27 cellular contexts compared by ENCODE assay signal in the genomic region with DNA sequence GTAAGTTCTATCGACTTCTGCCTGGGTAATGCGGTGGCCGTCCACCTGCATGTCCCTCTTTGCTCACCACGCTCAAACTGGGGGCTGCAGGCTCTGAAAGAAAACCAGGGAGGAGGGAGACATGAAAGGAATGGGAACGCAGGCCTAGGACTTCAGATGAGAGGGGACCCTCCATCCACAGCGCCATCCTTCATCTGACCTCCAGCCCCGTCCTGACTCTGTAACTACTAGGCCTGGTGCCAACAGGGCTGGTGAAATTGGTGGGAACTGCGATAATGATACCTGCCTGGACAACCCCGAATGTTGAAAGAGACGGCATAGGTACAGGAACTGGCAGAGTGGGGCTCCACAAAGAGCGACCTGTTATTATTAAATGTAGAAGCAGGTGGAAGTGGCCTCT. TPM values are rescaled to one million over a fixed set of nuclear protein-coding genes. Genes with fewer than 3 reads are reported as not detected.
DNase-seq lines count a peak whose midpoint lies in the region; ATAC-seq and TF ChIP-seq lines count a peak whose summit lies in the region.
"Had no signal": no experiment of that assay in that cellular context is flagged by ENCODE, and none has a peak within 500 bp of the region (broad histone marks: within the 10 kb centered on the region; RNA-seq: fewer than 3 reads in every experiment).

No MANE protein-coding gene starts in this region.

- H2AFZ ChIP-seq in osteoblast (ENCODE audit: low read length): no peak overlapping the region

- H3K27me3 ChIP-seq in osteoblast (ENCODE audit: insufficient read depth, low read length): no peaks in the 10 kb centered on the region
- H3K27me3 ChIP-seq: BLaER1 treated with 17β-estradiol and CSF1 and Interleukin-3, amounts not matched to agents 10 nM and 100 nM; SJSA1 had no signal

- no peak overlapping the region for H3K27ac Mint-ChIP-seq in activated naive CD8-positive, alpha-beta T cell
- no peak overlapping the region for H3K27ac Mint-ChIP-seq in activated naive CD8-positive, alpha-beta T cell treated with anti-CD3 and anti-CD28 coated beads, Interleukin-2, amount 50 U/mL, for 24 hours
- H3K27ac Mint-ChIP-seq in T-helper 17 cell (no peak overlapping the region), mesothelial cell of epicardium (no peak overlapping the region), progenitor cell of endocrine pancreas (no peak overlapping the region)
- H3K27ac Mint-ChIP-seq: CD4-positive, alpha-beta T cell had no signal

- TF ChIP-seq CTCF in mesothelial cell of epicardium (IDR thresholded peaks at IDR 0.05; ENCODE audit: unreplicated experiment): no peak
- no peak for TF ChIP-seq CTCF in progenitor cell of endocrine pancreas (IDR thresholded peaks at IDR 0.05; ENCODE audit: unreplicated experiment)
- TF ChIP-seq CTCF in osteoblast (IDR thresholded peaks at IDR 0.05; ENCODE audit: extremely low read depth, low read depth, low read length): no peak

- H4K20me1 ChIP-seq in osteoblast (ENCODE audit: insufficient read depth, low read length): no peaks in the 10 kb centered on the region
- H4K20me1 ChIP-seq: BLaER1 treated with 17β-estradiol and CSF1 and Interleukin-3, amounts not matched to agents 10 nM and 100 nM had no signal

- peaks cover 8% of the 10 kb centered on the region for H3K4me1 ChIP-seq in osteoblast (ENCODE audit: insufficient read depth, low read length)

- H3K4me3 ChIP-seq in osteoblast (ENCODE audit: insufficient read depth, low read length): no peak overlapping the region
- H3K4me3 ChIP-seq: SJSA1 had no signal

- no peaks in the 10 kb centered on the region for H3K9me3 Mint-ChIP-seq in activated naive CD8-positive, alpha-beta T cell (ENCODE audit: low read depth)
- H3K9me3 Mint-ChIP-seq in activated naive CD8-positive, alpha-beta T cell treated with anti-CD3 and anti-CD28 coated beads, Interleukin-2, amount 50 U/mL, for 24 hours: peaks cover 5% of the 10 kb centered on the region
- peaks cover 11% of the 10 kb centered on the region for H3K9me3 Mint-ChIP-seq in mesothelial cell of epicardium
- peaks cover 8% of the 10 kb centered on the region for H3K9me3 Mint-ChIP-seq in progenitor cell of endocrine pancreas (ENCODE audit: low read depth)
- H3K9me3 Mint-ChIP-seq: CD4-positive, alpha-beta T cell had no signal

- H3K27ac ChIP-seq in osteoblast (ENCODE audit: low read depth, low read length): no peak overlapping the region
- H3K27ac ChIP-seq: BLaER1 treated with 17β-estradiol and CSF1 and Interleukin-3, amounts not matched to agents 10 nM and 100 nM; HL-60; SJSA1 had no signal

- H3K4me3 Mint-ChIP-seq in activated naive CD8-positive, alpha-beta T cell: peak overlapping the region; percentile 17
- H3K4me3 Mint-ChIP-seq in activated naive CD8-positive, alpha-beta T cell treated with anti-CD3 and anti-CD28 coated beads, Interleukin-2, amount 50 U/mL, for 24 hours: no peak overlapping the region
- H3K4me3 Mint-ChIP-seq in T-helper 17 cell: peak overlapping the region; percentile 60
- H3K4me3 Mint-ChIP-seq in mesothelial cell of epicardium: peak overlapping the region; percentile 25
- H3K4me3 Mint-ChIP-seq in progenitor cell of endocrine pancreas (ENCODE audit: low read depth): peak overlapping the region; percentile 38
- H3K4me3 Mint-ChIP-seq: CD4-positive, alpha-beta T cell had no signal

- peaks cover 14% of the 10 kb centered on the region for H3K4me1 Mint-ChIP-seq in activated naive CD8-positive, alpha-beta T cell (ENCODE audit: low read depth)
- peaks cover 9% of the 10 kb centered on the region for H3K4me1 Mint-ChIP-seq in activated naive CD8-positive, alpha-beta T cell treated with anti-CD3 and anti-CD28 coated beads, Interleukin-2, amount 50 U/mL, for 24 hours
- H3K4me1 Mint-ChIP-seq in T-helper 17 cell (peaks cover 11% of the 10 kb centered on the region), mesothelial cell of epicardium (peaks cover 8% of the 10 kb centered on the region), progenitor cell of endocrine pancreas (ENCODE audit: low read depth) (peaks cover 6% of the 10 kb centered on the region)

- peaks cover 9% of the 10 kb centered on the region for H3K27me3 Mint-ChIP-seq in activated naive CD8-positive, alpha-beta T cell
- peaks cover 40% of the 10 kb centered on the region for H3K27me3 Mint-ChIP-seq in activated naive CD8-positive, alpha-beta T cell treated with anti-CD3 and anti-CD28 coated beads, Interleukin-2, amount 50 U/mL, for 24 hours
- H3K27me3 Mint-ChIP-seq in T-helper 17 cell (peaks cover 19% of the 10 kb centered on the region), mesothelial cell of epicardium (ENCODE audit: low read depth) (peaks cover 10% of the 10 kb centered on the region), progenitor cell of endocrine pancreas (peaks cover 24% of the 10 kb centered on the region)

- no peaks in the 10 kb centered on the region for H3K36me3 ChIP-seq in osteoblast (ENCODE audit: insufficient read depth, low read length)
- H3K36me3 ChIP-seq: BLaER1 treated with 17β-estradiol and CSF1 and Interleukin-3, amounts not matched to agents 10 nM and 100 nM had no signal

- no peak for DNase-seq in activated naive CD8-positive, alpha-beta T cell treated with anti-CD3 and anti-CD28 coated beads, Interleukin-2, amount 50 U/mL, for 24 hours
- DNase-seq in T-helper 17 cell (no peak), mesothelial cell of epicardium (ENCODE audit: low spot score in 2 of 2, unreplicated experiment in 2 of 2) (no peak), progenitor cell of endocrine pancreas (ENCODE audit: low spot score, unreplicated experiment) (no peak), epidermal melanocyte (ENCODE audit: insufficient read length, low spot score) (no peak), DMS53 treated with DMSO at 0.1 percent for 48 hours (lab: John Stamatoyannopoulos, UW; ENCODE audit: unreplicated experiment) (no peak), osteoblast (ENCODE audit: insufficient read length, low spot score, missing footprints) (no peak)
- DNase-seq: CD4-positive, alpha-beta T cell; DMS53; EL; GDM1; GOT3; Karpas-422; NCI-H1092; NCI-H1417 treated with DMSO at 0.1 percent for 48 hours; NCI-H1694 treated with DMSO at 0.1 percent for 48 hours; NCI-H2081; NCI-H2227 treated with DMSO at 0.1 percent for 48 hours; NCI-H526 treated with DMSO at 0.1 percent for 48 hours; Right ventricle myocardium superior; RPMI8226 had no signal

- no peaks in the 10 kb centered on the region for H3K9me3 ChIP-seq in T-helper 17 cell (ENCODE audit: control insufficient read depth, low read length, poor library complexity, severe bottlenecking)
- no peaks in the 10 kb centered on the region for H3K9me3 ChIP-seq in osteoblast (ENCODE audit: low read depth, low read length)
- H3K9me3 ChIP-seq: SJSA1 had no signal

- H3K79me2 ChIP-seq in osteoblast (ENCODE audit: insufficient read depth, low read length): no peaks in the 10 kb centered on the region

- H3K4me2 ChIP-seq in osteoblast (ENCODE audit: insufficient read depth, low read length): no peak overlapping the region

- no peaks in the 10 kb centered on the region for H3K36me3 Mint-ChIP-seq in activated naive CD8-positive, alpha-beta T cell
- H3K36me3 Mint-ChIP-seq in activated naive CD8-positive, alpha-beta T cell treated with anti-CD3 and anti-CD28 coated beads, Interleukin-2, amount 50 U/mL, for 24 hours (ENCODE audit: low read depth): peaks cover 4% of the 10 kb centered on the region
- H3K36me3 Mint-ChIP-seq in T-helper 17 cell (ENCODE audit: low read depth): peaks cover 6% of the 10 kb centered on the region
- H3K36me3 Mint-ChIP-seq in mesothelial cell of epicardium: peaks cover 2% of the 10 kb centered on the region
- H3K36me3 Mint-ChIP-seq in progenitor cell of endocrine pancreas (ENCODE audit: insufficient read depth): peaks cover 7% of the 10 kb centered on the region

- no peak for ATAC-seq in activated naive CD8-positive, alpha-beta T cell treated with anti-CD3 and anti-CD28 coated beads, Interleukin-2, amount 50 U/mL, for 24 hours
- no peak for ATAC-seq in T-helper 17 cell
- ATAC-seq: GM12878 had no signal

RNA-seq across cellular contexts. Expression of a gene that starts 1.3 kb away (rescaled TPM):
- under 1 TPM in 1 of 2 donors, not detected in 1; 0.72 TPM for total RNA-seq in T-helper 17 cell
- total RNA-seq in mesothelial cell of epicardium: 5.1 to 8.6 TPM (median 5.7 TPM) in 3 replicates
- 2.3 and 2.4 TPM in 2 replicates for total RNA-seq in progenitor cell of endocrine pancreas
- 0.36 and 13.8 TPM in 2 replicates for total RNA-seq in osteoblast
- total RNA-seq: A172 had no signal
